20 cellular contexts compared by ENCODE assay signal in the genomic region with DNA sequence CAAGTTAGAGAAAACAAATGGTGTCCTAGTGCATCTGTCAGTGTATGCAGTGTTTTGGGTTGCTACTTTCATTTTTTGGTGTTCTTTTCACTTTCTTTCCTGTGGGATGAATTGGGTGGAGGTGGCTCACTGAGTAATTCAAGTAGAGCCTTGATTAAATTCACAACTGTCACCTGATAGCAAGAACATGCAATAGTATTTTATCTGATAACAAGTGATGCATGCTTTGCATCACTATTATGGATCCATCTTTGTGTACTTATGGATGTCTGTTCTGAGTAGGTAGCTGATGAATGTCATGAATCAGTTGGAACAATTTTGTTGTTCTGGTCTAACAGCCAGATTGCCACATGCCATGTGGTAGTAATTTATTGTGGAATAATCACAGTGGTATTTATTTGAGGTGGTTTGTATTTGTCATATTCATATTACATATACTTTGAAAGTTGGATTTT.
A peak's percentile ranks its signal among the peaks of the same experiment; 100 is the strongest.
DNase-seq lines count a peak whose midpoint lies in the region; ATAC-seq, FAIRE-seq and TF ChIP-seq lines count a peak whose summit lies in the region.
"Had no signal": no experiment of that assay in that cellular context is flagged by ENCODE, and none has a peak within 500 bp of the region (broad histone marks: within the 10 kb centered on the region; RNA-seq: fewer than 3 reads in every experiment).

No MANE protein-coding gene starts in this region.

- no peak overlapping the region for H3K4me3 Mint-ChIP-seq in CD14-positive monocyte
- H3K4me3 Mint-ChIP-seq: activated CD4-positive, alpha-beta memory T cell treated with anti-CD3 and anti-CD28 coated beads for 36 hours; activated naive CD8-positive, alpha-beta T cell; CD4-positive, alpha-beta T cell had no signal

- no peaks in the 10 kb centered on the region for H3K9me3 Mint-ChIP-seq in CD14-positive monocyte
- H3K9me3 Mint-ChIP-seq: activated CD4-positive, alpha-beta memory T cell treated with anti-CD3 and anti-CD28 coated beads for 36 hours; CD4-positive, alpha-beta T cell had no signal

- no peak for DNase-seq in GM12891 (ENCODE audit: insufficient read length, low spot score)
- DNase-seq in HTR-8/SVneo (ENCODE audit: insufficient read length, low spot score), result no peak
- peak; percentile 56 for DNase-seq in fibroblast of gingiva (ENCODE audit: low read depth)
- no peak for DNase-seq in CD14-positive monocyte (ENCODE audit: low spot score)
- no peak for DNase-seq in erythroblast (lab: John Stamatoyannopoulos, UW)
- DNase-seq: activated CD4-positive, alpha-beta memory T cell treated with anti-CD3 and anti-CD28 coated beads for 36 hours; body of pancreas; CD4-positive, alpha-beta T cell; DMS 273 treated with DMSO at 0.1 percent for 48 hours; effector CD4-positive, alpha-beta T cell; GOT3; IMR-90; NCI-H1436 treated with DMSO at 0.1 percent for 48 hours; NCI-H524 treated with DMSO at 0.1 percent for 48 hours; stimulated activated CD4-positive, alpha-beta T cell treated with anti-CD3 and anti-CD28 coated beads, Interleukin-2, amount 100 ng/mL, for 48 hours; stimulated activated naive CD4-positive, alpha-beta T cell treated with Interleukin-2 at 50 U/mL for 16 hours; thyroid gland had no signal

- H3K27ac Mint-ChIP-seq in CD14-positive monocyte, result no peak overlapping the region
- H3K27ac Mint-ChIP-seq: activated CD4-positive, alpha-beta memory T cell treated with anti-CD3 and anti-CD28 coated beads for 36 hours; activated naive CD8-positive, alpha-beta T cell; CD4-positive, alpha-beta T cell had no signal

- H3K36me3 Mint-ChIP-seq in CD14-positive monocyte, result peaks cover 0 to 2% of the 10 kb centered on the region in 2 donors
- H3K36me3 Mint-ChIP-seq: activated CD4-positive, alpha-beta memory T cell treated with anti-CD3 and anti-CD28 coated beads for 36 hours had no signal

- peak; percentile 40 for FAIRE-seq in GM12891 (lab: Jason Lieb, UNC)
- peak; percentile 82 for FAIRE-seq in HTR-8/SVneo (lab: Jason Lieb, UNC)

- peaks cover 0 to 1% (median 0%) of the 10 kb centered on the region in 3 donors for H3K27me3 Mint-ChIP-seq in CD14-positive monocyte (ENCODE audit: low read depth in 3 of 3)
- H3K27me3 Mint-ChIP-seq: activated CD4-positive, alpha-beta memory T cell treated with anti-CD3 and anti-CD28 coated beads for 36 hours; activated naive CD8-positive, alpha-beta T cell; CD4-positive, alpha-beta T cell had no signal

- intact Hi-C loops in CD14-positive monocyte (cut with micrococcal nuclease), result no loop called here

- H3K4me1 Mint-ChIP-seq in CD14-positive monocyte, result peaks cover 5% of the 10 kb centered on the region

- TF ChIP-seq POLR2A in GM12891 (IDR thresholded peaks at IDR 0.05; ENCODE audit: low read depth, low read length), result no peak
- no peak for TF ChIP-seq POLR2A in erythroblast (IDR thresholded peaks at IDR 0.05; ENCODE audit: low read length)

- TF ChIP-seq CTCF in CD14-positive monocyte (IDR thresholded peaks at IDR 0.05), result no peak

- peak; percentile 23 for ATAC-seq in GM18511 (IDR thresholded peaks at IDR 0.05; ENCODE audit: unreplicated experiment)
- no peak for ATAC-seq in HG03432 (IDR thresholded peaks at IDR 0.05; ENCODE audit: unreplicated experiment)
- ATAC-seq: body of pancreas had no signal

TF ChIP-seq in GM12891, 5 proteins besides CTCF, POLR2A, EP300 and RAD21:
- TF ChIP-seq PAX5 (IDR thresholded peaks at IDR 0.05; ENCODE audit: insufficient read depth, low read length, severe bottlenecking) (no peak), POU2F2 (IDR thresholded peaks at IDR 0.05; ENCODE audit: low read depth, low read length) (no peak), POLR2AphosphoS5 (IDR thresholded peaks at IDR 0.05; ENCODE audit: low read depth, low read length) (no peak), TAF1 (IDR thresholded peaks at IDR 0.05; ENCODE audit: low read depth, low read length) (no peak), SPI1 (IDR thresholded peaks at IDR 0.05; ENCODE audit: low read depth, low read length) (no peak)
TF ChIP-seq in GM12891: peak in this region for 0.
